In the genomic region with DNA sequence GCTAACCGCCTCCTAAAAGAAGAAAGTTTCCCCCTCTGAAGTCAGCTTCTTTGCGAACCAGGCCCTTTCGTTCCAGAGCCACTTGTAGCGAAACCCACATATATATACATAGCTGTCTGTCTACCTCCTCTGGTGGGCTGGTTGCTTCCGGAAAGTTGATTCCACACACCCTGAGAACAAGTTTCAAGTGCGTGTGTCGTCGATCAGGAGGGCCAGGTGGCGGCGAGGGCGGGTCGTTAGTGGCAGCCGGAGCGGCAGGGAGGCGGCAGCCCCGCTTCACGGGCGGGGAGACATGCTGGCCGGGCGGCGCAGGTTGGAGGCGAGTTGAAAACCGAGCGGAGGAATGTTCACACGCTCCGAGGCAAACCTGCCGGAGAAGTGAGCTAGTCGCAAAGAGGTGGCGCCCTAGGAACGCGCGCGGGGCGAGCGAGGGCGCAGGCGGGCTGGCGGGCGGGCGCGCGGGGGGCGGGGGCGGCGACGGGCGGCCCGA, we compare ENCODE assay signal across 8 cellular contexts. TPM values are rescaled to one million over a fixed set of nuclear protein-coding genes. Genes with fewer than 3 reads are reported as not detected.
DNase-seq lines count a peak whose midpoint lies in the region; ATAC-seq and TF ChIP-seq lines count a peak whose summit lies in the region.

No MANE protein-coding gene starts in this region.

- CTCF ChIA-PET in CD8-positive, alpha-beta memory T cell (lab: Charles Lee): no interaction called here
- CTCF ChIA-PET in SK-N-SH (lab: Yijun Ruan, JAX): interaction anchor here (1.0 to 2.0 kb wide), 12 partner anchors 10 to 1346 kb away, joined by 3 to 11 read pairs (median 4); no protein-coding TSS in a partner anchor

- peak overlapping the region; percentile 65 to 92 (median 83) for H3K4me3 Mint-ChIP-seq in CD8-positive, alpha-beta memory T cell
- H3K4me3 Mint-ChIP-seq in immature natural killer cell: peak overlapping the region; percentile 32 to 73 (median 62)

- H3K4me1 ChIP-seq in CD8-positive, alpha-beta memory T cell (ENCODE audit: insufficient read depth, low read length): peaks cover 12% of the 10 kb centered on the region
- peaks cover 16 to 30% of the 10 kb centered on the region in 2 experiments; a peak in 3 of 4 replicates for H3K4me1 ChIP-seq in SK-N-SH (ENCODE audit: control insufficient read depth in 1 of 2, insufficient read depth in 2 of 2, low read depth in 1 of 2, low read length in 1 of 2)
- H3K4me1 ChIP-seq in spleen: peaks cover 6 to 44% (median 29%) of the 10 kb centered on the region in 6 donors

- H3K9me3 Mint-ChIP-seq in CD8-positive, alpha-beta memory T cell: no peaks in the 10 kb centered on the region
- H3K9me3 Mint-ChIP-seq in immature natural killer cell: peaks cover 0 to 11% (median 3%) of the 10 kb centered on the region in 6 donors

- intact Hi-C loops in spleen (cut with DNase I; ENCODE audit: low total_unique reads): no loop called here

- peaks cover 20% of the 10 kb centered on the region for H3K79me2 ChIP-seq in SK-N-SH (ENCODE audit: insufficient read depth)

- peak in 2 of 5 donors; percentile 14 to 16 for DNase-seq in CD8-positive, alpha-beta memory T cell
- no peak for DNase-seq in SK-N-SH
- DNase-seq in brain microvascular endothelial cell: no peak
- no peak for DNase-seq in immature natural killer cell
- DNase-seq in spleen: peak; percentile 78
- no peak for DNase-seq in SHP77 (lab: John Stamatoyannopoulos, UW)

- H3K36me3 Mint-ChIP-seq in CD8-positive, alpha-beta memory T cell: no peaks in the 10 kb centered on the region
- H3K36me3 Mint-ChIP-seq in immature natural killer cell: peaks cover 0 to 4% (median 3%) of the 10 kb centered on the region in 3 donors

- H4K20me1 ChIP-seq in SK-N-SH (ENCODE audit: insufficient read depth): no peaks in the 10 kb centered on the region

- no peaks in the 10 kb centered on the region for H3K9me3 ChIP-seq in CD8-positive, alpha-beta memory T cell (ENCODE audit: low read length)
- no peaks in the 10 kb centered on the region for H3K9me3 ChIP-seq in SK-N-SH
- H3K9me3 ChIP-seq in spleen: no peaks in the 10 kb centered on the region

- no peak overlapping the region for H3K27ac ChIP-seq in CD8-positive, alpha-beta memory T cell (ENCODE audit: low read depth, low read length)
- H3K27ac ChIP-seq in SK-N-SH (ENCODE audit: low read depth in 2 of 2, low read length in 1 of 2): peak overlapping the region in 1 of 2 experiments; percentile 98; a peak in 2 of 4 replicates
- peak overlapping the region; percentile 9 for H3K27ac ChIP-seq in brain microvascular endothelial cell
- H3K27ac ChIP-seq in spleen: peak overlapping the region in 7 of 8 donors; percentile 15 to 65 (median 53)

- no peak for TF ChIP-seq POLR2A in spleen (IDR thresholded peaks at IDR 0.05)

- H3K4me1 Mint-ChIP-seq in CD8-positive, alpha-beta memory T cell: peaks cover 18 to 30% (median 29%) of the 10 kb centered on the region in 3 donors
- peaks cover 7 to 9% of the 10 kb centered on the region in 2 donors for H3K4me1 Mint-ChIP-seq in immature natural killer cell

- H3K27me3 ChIP-seq in CD8-positive, alpha-beta memory T cell (ENCODE audit: insufficient read depth, low read length, poor library complexity, severe bottlenecking): peaks cover 41% of the 10 kb centered on the region
- H3K27me3 ChIP-seq in SK-N-SH (ENCODE audit: insufficient read depth): no peaks in the 10 kb centered on the region
- no peaks in the 10 kb centered on the region for H3K27me3 ChIP-seq in brain microvascular endothelial cell (replicated peaks)
- peaks cover 3 to 100% (median 81%) of the 10 kb centered on the region in 7 donors for H3K27me3 ChIP-seq in spleen (replicated peaks in 1 of 7)

- in situ Hi-C loops in brain microvascular endothelial cell (cut with HindIII; ENCODE audit: low pct_ligation_motif_present, low sequenced_read_pairs): loop anchor here (25.0 kb wide), 1 partner anchor 192 kb away; no protein-coding TSS in a partner anchor

- peak overlapping the region in 3 of 8 donors; percentile 26 to 87 (median 36) for H3K27ac Mint-ChIP-seq in CD8-positive, alpha-beta memory T cell
- no peak overlapping the region for H3K27ac Mint-ChIP-seq in immature natural killer cell

- H2AFZ ChIP-seq in SK-N-SH (ENCODE audit: low read depth): peak overlapping the region; percentile 75

- POLR2A ChIA-PET in CD8-positive, alpha-beta memory T cell (lab: Charles Lee): no interaction called here
- POLR2A ChIA-PET in SK-N-SH (lab: Yijun Ruan, JAX): no interaction called here

- peak; percentile 57 for TF ChIP-seq RAD21 in SK-N-SH (IDR thresholded peaks at IDR 0.05; ENCODE audit: low read length)

- no peak for TF ChIP-seq EP300 in SK-N-SH (IDR thresholded peaks at IDR 0.05; ENCODE audit: borderline replicate concordance in 1 of 2, low read depth in 1 of 2, low read length in 1 of 2)

- peak overlapping the region; percentile 86 for H3K4me2 ChIP-seq in SK-N-SH

- peaks cover 71 to 90% of the 10 kb centered on the region in 2 donors for H3K27me3 Mint-ChIP-seq in CD8-positive, alpha-beta memory T cell
- peaks cover 22 to 41% (median 32%) of the 10 kb centered on the region in 3 donors for H3K27me3 Mint-ChIP-seq in immature natural killer cell (ENCODE audit: low read depth in 3 of 3)

- TF ChIP-seq CTCF in SK-N-SH (IDR thresholded peaks at IDR 0.05) (peak; percentile 35), brain microvascular endothelial cell (IDR thresholded peaks at IDR 0.05; ENCODE audit: low read depth, low read length, missing control alignments) (peak; percentile 3), spleen (IDR thresholded peaks at IDR 0.05 in 8 of 11, conservative IDR thresholded peaks at IDR 0.05 in 3 of 11) (no peak)

- no peaks in the 10 kb centered on the region for H3K36me3 ChIP-seq in CD8-positive, alpha-beta memory T cell (ENCODE audit: insufficient read depth, low read length)
- H3K36me3 ChIP-seq in SK-N-SH (replicated peaks in 1 of 2; ENCODE audit: control insufficient read depth in 1 of 2, insufficient read depth in 2 of 2, low read length in 1 of 2) (no peaks in the 10 kb centered on the region), brain microvascular endothelial cell (replicated peaks) (no peaks in the 10 kb centered on the region), spleen (no peaks in the 10 kb centered on the region)

- no peaks in the 10 kb centered on the region for H3K9me2 ChIP-seq in SK-N-SH

- peak overlapping the region; percentile 44 for H3K4me3 ChIP-seq in CD8-positive, alpha-beta memory T cell (ENCODE audit: low read length)
- peak overlapping the region; percentile 57 to 77 for H3K4me3 ChIP-seq in SK-N-SH (ENCODE audit: low read depth in 2 of 2, low read length in 1 of 2)
- peak overlapping the region; percentile 68 for H3K4me3 ChIP-seq in brain microvascular endothelial cell (ENCODE audit: low read depth, low read length)
- peak overlapping the region; percentile 21 to 70 (median 42) for H3K4me3 ChIP-seq in spleen

- WGBS in SK-N-SH (ENCODE audit: low lambda C conversion rate): 1% methylated on average over 8 of the region's 48 CpGs
- 1 to 9% (median 1%) methylated on average over 15 to 48 of the region's 48 CpGs for WGBS in spleen, 5 donors

- H3K9ac ChIP-seq in SK-N-SH: peak overlapping the region; percentile 91

- H3F3A ChIP-seq in SK-N-SH (replicated peaks; ENCODE audit: insufficient read depth): peaks cover 61% of the 10 kb centered on the region

- ATAC-seq in GM19395 (IDR thresholded peaks at IDR 0.05; ENCODE audit: unreplicated experiment) (peak; percentile 89), HG03439 (IDR thresholded peaks at IDR 0.05; ENCODE audit: unreplicated experiment) (peak; percentile 86)

TF ChIP-seq in SK-N-SH, 30 proteins besides CTCF, POLR2A, EP300 and RAD21:
- TF ChIP-seq, protein P1, sequence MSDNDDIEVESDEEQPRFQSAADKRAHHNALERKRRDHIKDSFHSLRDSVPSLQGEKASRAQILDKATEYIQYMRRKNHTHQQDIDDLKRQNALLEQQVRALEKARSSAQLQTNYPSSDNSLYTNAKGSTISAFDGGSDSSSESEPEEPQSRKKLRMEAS (IDR thresholded peaks at IDR 0.05; ENCODE audit: low read depth): peak; percentile 50; the same call in 1 of the 2 replicates
- TF ChIP-seq TCF12 (IDR thresholded peaks at IDR 0.05) (no peak), SMC3 (IDR thresholded peaks at IDR 0.05; ENCODE audit: low read depth, low read length) (peak; percentile 45), SIN3A (IDR thresholded peaks at IDR 0.05; ENCODE audit: borderline replicate concordance, low read depth, low read length) (peak; percentile 10; the same call in 1 of the 2 replicates)

RNA-seq across cellular contexts. Expression of gene PTHLH, which starts 2.6 kb away (rescaled TPM):
- total RNA-seq in CD8-positive, alpha-beta memory T cell: under 1 TPM; 0.33 to 0.44 TPM
- polyA plus RNA-seq in CD8-positive, alpha-beta memory T cell: not detected
- polyA plus RNA-seq in SK-N-SH (2012; rRNA removed): 29.0 and 29.1 TPM in 2 replicates
- polyA plus RNA-seq in SK-N-SH (2012; cell fraction: cytosol; rRNA removed): 25.7 and 33.9 TPM in 2 replicates
- 34.9 and 36.4 TPM in 2 replicates for polyA plus RNA-seq in SK-N-SH (2012; cell fraction: nucleus; rRNA removed)
- not detected for polyA plus RNA-seq in immature natural killer cell
- 1 to 10 TPM in 6 of 7 donors, not detected in 1; 1.0 to 3.2 (median 2.4) TPM for total RNA-seq in spleen
- polyA plus RNA-seq in spleen: under 1 TPM; 0.30 to 0.45 (median 0.33) TPM

Comparison
In these comparisons a context has a peak if more than half of its experiments do, and no peak if none do; other contexts are left out.
1. CTCF ChIP-seq: peak in SK-N-SH (single experiment) and brain microvascular endothelial cell (single experiment); none in spleen (0 of 11).
2. RNA of gene PTHLH, which starts 2.6 kb away (polyA plus RNA-seq): 25.7 to 36.4 TPM in SK-N-SH; 0.30 to 0.45 TPM in spleen, not detected in CD8-positive, alpha-beta memory T cell (single experiment) and not detected in immature natural killer cell; every median in the first group is over 10 times any median in the second.
3. Peak in every context shown above with its lines, with median percentiles within 50 percentile points of each other: H3K4me3 ChIP-seq.